In the genomic region with DNA sequence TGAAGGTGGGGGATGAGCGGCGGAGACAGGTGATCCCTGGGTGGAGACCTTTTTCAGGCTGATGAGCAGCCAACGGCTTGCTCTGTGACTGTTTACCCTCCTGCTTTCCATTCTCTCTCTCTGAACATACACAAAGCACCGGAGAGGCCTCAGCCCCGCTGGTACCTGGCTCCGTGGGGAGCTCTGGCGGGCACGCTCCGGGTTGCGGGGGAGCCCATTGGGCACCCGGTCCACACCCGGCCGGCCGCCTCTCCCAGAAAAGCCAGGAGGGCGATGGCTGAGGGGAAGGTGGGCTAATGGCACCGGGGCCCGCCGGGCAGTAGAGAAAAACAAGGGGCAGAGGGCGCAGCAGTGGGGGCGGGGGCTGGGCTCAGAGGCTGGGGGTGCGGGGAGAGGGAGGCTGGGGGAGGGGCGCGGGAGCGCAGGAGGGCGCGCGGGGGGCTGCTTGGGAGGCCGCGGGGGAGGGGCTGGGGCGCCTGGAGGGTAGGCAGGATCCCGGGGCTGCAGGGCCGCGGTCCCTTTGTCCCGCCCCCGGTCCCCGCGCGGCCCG, we compare ENCODE assay signal across 1 cellular context.
TF ChIP-seq lines count a peak whose summit lies in the region.

No MANE protein-coding gene starts in this region.

TF ChIP-seq in endothelial cell of umbilical vein, 7 proteins besides CTCF, POLR2A, EP300 and RAD21:
- TF ChIP-seq EZH2 (IDR thresholded peaks at IDR 0.05; ENCODE audit: borderline replicate concordance, low read depth, low read length, severe bottlenecking) (no peak), MYC (IDR thresholded peaks at IDR 0.05; ENCODE audit: low read depth, low read length) (no peak), GATA2 (IDR thresholded peaks at IDR 0.05; ENCODE audit: insufficient read depth, insufficient read length, low read depth, low read length) (no peak), FOS (IDR thresholded peaks at IDR 0.05; ENCODE audit: borderline replicate concordance, insufficient read depth, low read length) (no peak), JUN (IDR thresholded peaks at IDR 0.05; ENCODE audit: borderline replicate concordance, insufficient read depth, insufficient read length, low read depth) (no peak), POLR2AphosphoS5 (IDR thresholded peaks at IDR 0.05; ENCODE audit: insufficient read depth, low read depth, low read length) (no peak)
- TF ChIP-seq, protein P1, sequence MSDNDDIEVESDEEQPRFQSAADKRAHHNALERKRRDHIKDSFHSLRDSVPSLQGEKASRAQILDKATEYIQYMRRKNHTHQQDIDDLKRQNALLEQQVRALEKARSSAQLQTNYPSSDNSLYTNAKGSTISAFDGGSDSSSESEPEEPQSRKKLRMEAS (IDR thresholded peaks at IDR 0.05; ENCODE audit: insufficient read depth, insufficient read length) = no peak
